Comparison of ENCODE assay signal across 18 cellular contexts in the genomic region with DNA sequence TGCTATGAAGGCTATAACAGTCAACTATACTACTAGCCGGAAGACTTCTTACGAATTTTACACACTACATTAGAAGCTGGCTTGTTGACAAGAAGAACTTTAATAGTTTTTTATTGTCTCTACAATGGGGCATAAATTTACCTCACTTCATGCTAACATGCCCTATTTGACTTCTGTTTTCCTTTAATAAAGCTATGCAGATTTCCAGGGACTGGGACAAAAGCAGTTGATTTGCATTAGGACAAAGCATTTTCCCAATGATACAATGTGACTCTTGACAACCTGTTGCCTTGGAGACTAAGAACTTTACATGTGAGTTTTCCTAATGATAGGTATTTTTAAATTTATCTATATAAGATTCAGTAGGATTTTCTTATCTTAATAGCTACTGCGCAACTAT.
"Had no signal": no experiment of that assay in that cellular context is flagged by ENCODE, and none has a peak within 500 bp of the region (broad histone marks: within the 10 kb centered on the region; RNA-seq: fewer than 3 reads in every experiment).

No MANE protein-coding gene starts in this region.

- ATAC-seq: activated T-cell treated with anti-CD3 and anti-CD28 coated beads, Interleukin-2, amount 50 U/mL, for 72 hours; left cardiac atrium; naive thymus-derived CD4-positive, alpha-beta T cell; right cardiac atrium had no signal

- H3K9me3 ChIP-seq: tibial artery, uterus had no signal

- H3K27ac Mint-ChIP-seq: activated CD4-positive, alpha-beta memory T cell treated with anti-CD3 and anti-CD28 coated beads, Interleukin-2, amount 10 ng/mL, durations not matched to agents 7 days and 5 days; activated T-cell treated with anti-CD3 and anti-CD28 coated beads, Interleukin-2, amount 50 U/mL, for 72 hours; naive thymus-derived CD4-positive, alpha-beta T cell; progenitor cell of endocrine pancreas; T-helper 2 cell treated with Interferon-gamma antibody and Interleukin-4, amounts not matched to agents 5 μg/mL and 100 μg/mL, for 36 hours had no signal

- H3K4me1 ChIP-seq: tibial artery, uterus had no signal

- H3K27me3 Mint-ChIP-seq: activated CD4-positive, alpha-beta memory T cell treated with anti-CD3 and anti-CD28 coated beads, Interleukin-2, amount 10 ng/mL, durations not matched to agents 7 days and 5 days; naive thymus-derived CD4-positive, alpha-beta T cell; progenitor cell of endocrine pancreas had no signal

- H3K4me3 Mint-ChIP-seq: activated CD4-positive, alpha-beta memory T cell treated with anti-CD3 and anti-CD28 coated beads, Interleukin-2, amount 10 ng/mL, durations not matched to agents 7 days and 5 days; activated T-cell treated with anti-CD3 and anti-CD28 coated beads, Interleukin-2, amount 50 U/mL, for 72 hours; naive thymus-derived CD4-positive, alpha-beta T cell; T-helper 2 cell treated with Interferon-gamma antibody and Interleukin-4, amounts not matched to agents 5 μg/mL and 100 μg/mL, for 36 hours had no signal

- H3K27ac ChIP-seq: tibial artery, uterus had no signal

- H3K27me3 ChIP-seq: tibial artery, uterus had no signal

- H3K36me3 Mint-ChIP-seq: naive thymus-derived CD4-positive, alpha-beta T cell had no signal

- DNase-seq: activated CD4-positive, alpha-beta memory T cell treated with anti-CD3 and anti-CD28 coated beads, Interleukin-2, amount 10 ng/mL, durations not matched to agents 7 days and 5 days; activated CD4-positive, alpha-beta T cell treated with anti-CD3 and anti-CD28 coated beads for 1 hour; activated CD8-positive, alpha-beta memory T cell treated with anti-CD3 and anti-CD28 coated beads, Interleukin-2, amount 50 U/mL, for 4 hours; activated naive CD4-positive, alpha-beta T cell; activated T-cell treated with anti-CD3 and anti-CD28 coated beads, Interleukin-2, amount 50 U/mL, for 72 hours; aorta; effector CD4-positive, alpha-beta T cell; foreskin melanocyte; head of caudate nucleus; left cardiac atrium; naive thymus-derived CD4-positive, alpha-beta T cell; nucleus accumbens; right cardiac atrium; small intestine; tibial artery; uterus had no signal

- H3K9me3 Mint-ChIP-seq: activated CD4-positive, alpha-beta memory T cell treated with anti-CD3 and anti-CD28 coated beads, Interleukin-2, amount 10 ng/mL, durations not matched to agents 7 days and 5 days; naive thymus-derived CD4-positive, alpha-beta T cell; T-helper 2 cell treated with Interferon-gamma antibody and Interleukin-4, amounts not matched to agents 5 μg/mL and 100 μg/mL, for 36 hours had no signal

- H3K4me1 Mint-ChIP-seq: activated CD4-positive, alpha-beta memory T cell treated with anti-CD3 and anti-CD28 coated beads, Interleukin-2, amount 10 ng/mL, durations not matched to agents 7 days and 5 days; naive thymus-derived CD4-positive, alpha-beta T cell had no signal
